ENCODE assay signal across 9 cellular contexts in the genomic region with DNA sequence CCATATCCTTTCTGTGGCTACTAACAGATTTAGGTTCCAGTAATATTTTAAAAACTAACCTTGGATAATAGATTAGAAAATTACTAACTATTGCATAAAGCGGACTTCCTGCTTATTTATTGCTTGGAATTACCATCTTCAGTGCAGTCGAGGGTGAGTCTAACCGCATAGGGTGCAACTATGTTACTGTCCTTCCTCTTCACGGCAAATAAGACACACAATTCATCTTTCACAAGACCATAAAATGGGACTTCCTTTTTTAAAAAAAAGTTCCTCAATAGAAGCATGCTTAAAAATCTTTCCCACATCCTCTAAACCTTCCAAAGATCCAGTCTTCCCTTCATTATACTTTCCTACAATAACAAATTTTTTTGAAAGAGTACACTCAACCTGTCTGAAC.
DNase-seq lines count a peak whose midpoint lies in the region; ATAC-seq and TF ChIP-seq lines count a peak whose summit lies in the region.
"Had no signal": no experiment of that assay in that cellular context is flagged by ENCODE, and none has a peak within 500 bp of the region (broad histone marks: within the 10 kb centered on the region; RNA-seq: fewer than 3 reads in every experiment).

No MANE protein-coding gene starts in this region.

- peak overlapping the region; percentile 87 for H3K4me3 ChIP-seq in OCI-LY1 (ENCODE audit: low read depth, low read length, poor library complexity, severe bottlenecking)
- H3K4me3 ChIP-seq: esophagus muscularis mucosa had no signal

- TF ChIP-seq CTCF in OCI-LY1 (IDR thresholded peaks at IDR 0.05; ENCODE audit: low read length), result no peak

- peaks cover 38% of the 10 kb centered on the region for H3K4me1 ChIP-seq in OCI-LY1 (ENCODE audit: insufficient read depth, low read length, severe bottlenecking)

- H3K4me2 ChIP-seq in OCI-LY1 (ENCODE audit: low read length), result peak overlapping the region; percentile 97

- H3K9me3 ChIP-seq in OCI-LY1 (ENCODE audit: low read length), result peaks cover 34% of the 10 kb centered on the region

- no peaks in the 10 kb centered on the region for H4K20me1 ChIP-seq in OCI-LY1 (ENCODE audit: insufficient read depth, low read length)

- peak overlapping the region; percentile 97 for H3K4me3 Mint-ChIP-seq in activated T-cell treated with anti-CD3 and anti-CD28 coated beads, Interleukin-2, amount 50 U/mL, for 24 hours
- H3K4me3 Mint-ChIP-seq in central memory CD8-positive, alpha-beta T cell, result peak overlapping the region; percentile 96
- peak overlapping the region; percentile 97 for H3K4me3 Mint-ChIP-seq in stimulated activated naive B cell treated with anti-CD40 and anti-IgM and Interleukin-4, amounts not matched to agents 10 μg/mL and 1 μg/mL and 100 μg/mL, for 72 hours

- no peaks in the 10 kb centered on the region for H3K9me2 ChIP-seq in OCI-LY1 (ENCODE audit: low read depth, low read length)

- no peaks in the 10 kb centered on the region for H3F3A ChIP-seq in OCI-LY1 (ENCODE audit: insufficient read depth, low read length)

- no peak overlapping the region for H2AFZ ChIP-seq in OCI-LY1 (ENCODE audit: low read length)

- no peaks in the 10 kb centered on the region for H3K27me3 Mint-ChIP-seq in activated T-cell treated with anti-CD3 and anti-CD28 coated beads, Interleukin-2, amount 50 U/mL, for 24 hours
- H3K27me3 Mint-ChIP-seq in central memory CD8-positive, alpha-beta T cell, result no peaks in the 10 kb centered on the region
- H3K27me3 Mint-ChIP-seq in stimulated activated naive B cell treated with anti-CD40 and anti-IgM and Interleukin-4, amounts not matched to agents 10 μg/mL and 1 μg/mL and 100 μg/mL, for 72 hours, result no peaks in the 10 kb centered on the region

- H3K9me3 Mint-ChIP-seq in activated T-cell treated with anti-CD3 and anti-CD28 coated beads, Interleukin-2, amount 50 U/mL, for 24 hours, result peaks cover 16% of the 10 kb centered on the region
- H3K9me3 Mint-ChIP-seq in central memory CD8-positive, alpha-beta T cell, result no peaks in the 10 kb centered on the region
- H3K9me3 Mint-ChIP-seq in stimulated activated naive B cell treated with anti-CD40 and anti-IgM and Interleukin-4, amounts not matched to agents 10 μg/mL and 1 μg/mL and 100 μg/mL, for 72 hours, result peaks cover 0 to 2% of the 10 kb centered on the region in 2 donors

- H3K4me1 Mint-ChIP-seq in activated T-cell treated with anti-CD3 and anti-CD28 coated beads, Interleukin-2, amount 50 U/mL, for 24 hours (ENCODE audit: low read depth), result peaks cover 41% of the 10 kb centered on the region
- peaks cover 33% of the 10 kb centered on the region for H3K4me1 Mint-ChIP-seq in central memory CD8-positive, alpha-beta T cell
- H3K4me1 Mint-ChIP-seq in stimulated activated naive B cell treated with anti-CD40 and anti-IgM and Interleukin-4, amounts not matched to agents 10 μg/mL and 1 μg/mL and 100 μg/mL, for 72 hours, result peaks cover 16 to 30% of the 10 kb centered on the region in 2 donors

- peak overlapping the region; percentile 82 for H3K9ac ChIP-seq in OCI-LY1 (ENCODE audit: low read length)

- no peaks in the 10 kb centered on the region for H3K27me3 ChIP-seq in OCI-LY1 (ENCODE audit: insufficient read depth, low read length)
- H3K27me3 ChIP-seq: esophagus muscularis mucosa had no signal

- peak overlapping the region; percentile 6 for H3K27ac Mint-ChIP-seq in activated T-cell treated with anti-CD3 and anti-CD28 coated beads, Interleukin-2, amount 50 U/mL, for 24 hours
- peak overlapping the region; percentile 99 for H3K27ac Mint-ChIP-seq in central memory CD8-positive, alpha-beta T cell (ENCODE audit: low read depth)
- peak overlapping the region; percentile 38 for H3K27ac Mint-ChIP-seq in stimulated activated naive B cell treated with anti-CD40 and anti-IgM and Interleukin-4, amounts not matched to agents 10 μg/mL and 1 μg/mL and 100 μg/mL, for 72 hours

- H3K79me2 ChIP-seq in OCI-LY1 (ENCODE audit: insufficient read depth, low read length), result peaks cover 86% of the 10 kb centered on the region

- peaks cover 88% of the 10 kb centered on the region for H3K36me3 Mint-ChIP-seq in activated T-cell treated with anti-CD3 and anti-CD28 coated beads, Interleukin-2, amount 50 U/mL, for 24 hours (ENCODE audit: low read depth)
- peaks cover 5% of the 10 kb centered on the region for H3K36me3 Mint-ChIP-seq in central memory CD8-positive, alpha-beta T cell (ENCODE audit: insufficient read depth)
- peaks cover 18 to 33% of the 10 kb centered on the region in 2 donors for H3K36me3 Mint-ChIP-seq in stimulated activated naive B cell treated with anti-CD40 and anti-IgM and Interleukin-4, amounts not matched to agents 10 μg/mL and 1 μg/mL and 100 μg/mL, for 72 hours

- peaks cover 59% of the 10 kb centered on the region for H3K36me3 ChIP-seq in OCI-LY1 (ENCODE audit: insufficient read depth, low read length)

- no peak for ATAC-seq in central memory CD8-positive, alpha-beta T cell (replicated peaks; ENCODE audit: extremely low read depth, poor library complexity, severe bottlenecking)
- no peak for ATAC-seq in stimulated activated naive B cell treated with anti-CD40 and anti-IgM and Interleukin-4, amounts not matched to agents 10 μg/mL and 1 μg/mL and 100 μg/mL, for 72 hours (replicated peaks)
- ATAC-seq in GM18858 (IDR thresholded peaks at IDR 0.05; ENCODE audit: unreplicated experiment), result no peak

- H3K27ac ChIP-seq in OCI-LY1 (ENCODE audit: low read depth, low read length, poor library complexity, severe bottlenecking), result peak overlapping the region; percentile 90

- DNase-seq in activated T-cell treated with anti-CD3 and anti-CD28 coated beads, Interleukin-2, amount 50 U/mL, for 24 hours, result no peak
- no peak for DNase-seq in activated T-cell treated with anti-CD3 and anti-CD28 coated beads, Interleukin-2, amount 50 U/mL, for 48 hours
- no peak for DNase-seq in central memory CD8-positive, alpha-beta T cell (ENCODE audit: low spot score in 2 of 2)
- DNase-seq in stimulated activated naive B cell treated with anti-CD40 and anti-IgM and Interleukin-4, amounts not matched to agents 10 μg/mL and 1 μg/mL and 100 μg/mL, for 72 hours, result no peak
- no peak for DNase-seq in NCI-H446 (lab: John Stamatoyannopoulos, UW)
- no peak for DNase-seq in activated CD8-positive, alpha-beta memory T cell treated with anti-CD3 and anti-CD28 coated beads for 24 hours

Comparison
In these comparisons a context has a peak if more than half of its experiments do, and no peak if none do; other contexts are left out.
1. H3K27ac Mint-ChIP-seq: peak in every context shown above with its lines; median percentile 99 in central memory CD8-positive, alpha-beta T cell; 38 in stimulated activated naive B cell treated with anti-CD40 and anti-IgM and Interleukin-4, amounts not matched to agents 10 μg/mL and 1 μg/mL and 100 μg/mL, for 72 hours; 6 in activated T-cell treated with anti-CD3 and anti-CD28 coated beads, Interleukin-2, amount 50 U/mL, for 24 hours.